In genomic region chr7:75485979-75486643, GRCh38 we compare ENCODE assay signal across 8 cellular contexts. TPM values are rescaled to one million over a fixed set of nuclear protein-coding genes. Genes with fewer than 3 reads are reported as not detected.
A peak's percentile ranks its signal among the peaks of the same experiment; 100 is the strongest.
DNase-seq lines count a peak whose midpoint lies in the region; ATAC-seq, FAIRE-seq and TF ChIP-seq lines count a peak whose summit lies in the region.
"Not testable (repeated sequence)": the region's sequence is repeated elsewhere in the genome, so short reads cannot be mapped to it uniquely, and the experiment has no call there.

Gene POM121C (minus strand): TSS chr7:75486299. CDS start chr7:75441496, 44,803 bp downstream.

- H3K9me3 ChIP-seq in pancreas, thyroid gland: not testable (repeated sequence)

- not testable (repeated sequence) for H3K4me1 ChIP-seq in pancreas, thyroid gland

- 0 to 1% methylated on average over 36 to 49 of the region's 49 CpGs for WGBS in pancreas, 2 donors
- WGBS in thyroid gland, 2 donors = 0 to 2% methylated on average over 3 to 11 of the region's 49 CpGs

- H3K27ac ChIP-seq in pancreas (peak within 1 kb of the TSS; percentile 52 to 83 (median 68)), thyroid gland (peak within 1 kb of the TSS; percentile 34 to 81 (median 67))

- H3K36me3 Mint-ChIP-seq in activated naive CD8-positive, alpha-beta T cell = not testable (repeated sequence)

- H3K27me3 Mint-ChIP-seq in activated naive CD8-positive, alpha-beta T cell = not testable (repeated sequence)

- TF ChIP-seq POLR2A in GM10847 (IDR thresholded peaks at IDR 0.05; ENCODE audit: extremely low read depth, insufficient read length) (peak; percentile 69), thyroid gland (IDR thresholded peaks at IDR 0.05) (peak in 1 of 2 donors; percentile 69)

- intact Hi-C loops in head of caudate nucleus (cut with DNase I); pancreas (cut with DNase I); thyroid gland (cut with DNase I): not testable (repeated sequence)

- DNase-seq in NCI-H1105 (lab: John Stamatoyannopoulos, UW) (peak; percentile 58), SKM-1 treated with dmso at 0.1 percent for 144 hours (lab: John Stamatoyannopoulos, UW; ENCODE audit: unreplicated experiment) (peak; percentile 78), head of caudate nucleus (peak; percentile 80 to 95 (median 91)), pancreas (peak; percentile 91 to 99 (median 92)), thyroid gland (peak; percentile 96)

- H3K9me3 Mint-ChIP-seq in activated naive CD8-positive, alpha-beta T cell (ENCODE audit: low read depth) = not testable (repeated sequence)

- TF ChIP-seq CTCF in pancreas (IDR thresholded peaks at IDR 0.05); thyroid gland (IDR thresholded peaks at IDR 0.05): not testable (repeated sequence)

- not testable (repeated sequence) for FAIRE-seq in pancreas (lab: Jason Lieb, UNC)

- ATAC-seq in HG02642 (IDR thresholded peaks at IDR 0.05; ENCODE audit: poor library complexity, unreplicated experiment) (peak; percentile 99), pancreas (peak; percentile 100)

- not testable (repeated sequence) for H3K36me3 ChIP-seq in pancreas, thyroid gland

- H3K27ac Mint-ChIP-seq in activated naive CD8-positive, alpha-beta T cell = peak within 1 kb of the TSS; percentile 77

- H3K4me3 ChIP-seq in pancreas = peak within 1 kb of the TSS; percentile 69 to 84 (median 80)
- peak within 1 kb of the TSS; percentile 46 to 71 (median 53) for H3K4me3 ChIP-seq in thyroid gland (replicated peaks in 1 of 3)

- H3K27me3 ChIP-seq in pancreas, thyroid gland: not testable (repeated sequence)

- H3K4me3 Mint-ChIP-seq in activated naive CD8-positive, alpha-beta T cell = peak within 1 kb of the TSS; percentile 91

- H3K4me1 Mint-ChIP-seq in activated naive CD8-positive, alpha-beta T cell (ENCODE audit: low read depth) = peaks cover 12% of the 10 kb centered on the region

RNA-seq across cellular contexts. Expression of gene POM121C, which starts in this region (rescaled TPM):
- total RNA-seq in pancreas (10 to 100 TPM; 14.6 to 25.8 (median 18.7) TPM), thyroid gland (10 to 100 TPM; 13.8 to 33.8 (median 25.8) TPM)
- 10 to 100 TPM; 12.3 to 16.9 TPM for polyA plus RNA-seq in pancreas

Comparison
In these comparisons a context has a peak if more than half of its experiments do, and no peak if none do; other contexts are left out.
1. Peak in every context shown above with its lines: DNase-seq, ATAC-seq, H3K4me3 ChIP-seq and H3K27ac ChIP-seq.